In genomic region chr3:156029208-156029607, GRCh38 we compare ENCODE assay signal across 3 cellular contexts.
TF ChIP-seq lines count a peak whose summit lies in the region.

No MANE protein-coding gene starts in this region.

TF ChIP-seq in HepG2, 621 proteins besides CTCF, POLR2A, EP300 and RAD21:
- TF ChIP-seq ATF7 (IDR thresholded peaks at IDR 0.05) (peak; percentile 57), ATF7 (CRISPR knock-in tag; IDR thresholded peaks at IDR 0.05) (no peak), MAFK (conservative IDR thresholded peaks at IDR 0.05 in 1 of 2, IDR thresholded peaks at IDR 0.05 in 1 of 2; ENCODE audit: low read length in 2 of 2) (peak in 1 of 2 experiments; percentile 55; a peak in 2 of 4 replicates), MTF2 (CRISPR knock-in tag; IDR thresholded peaks at IDR 0.05; ENCODE audit: borderline replicate concordance) (no peak), ZNF572 (CRISPR knock-in tag; IDR thresholded peaks at IDR 0.05) (no peak), ZZZ3 (CRISPR knock-in tag; IDR thresholded peaks at IDR 0.05; ENCODE audit: borderline replicate concordance) (no peak), ZNF652 (CRISPR knock-in tag; IDR thresholded peaks at IDR 0.05; ENCODE audit: borderline replicate concordance, low read depth) (no peak), ZNF3 (CRISPR knock-in tag; IDR thresholded peaks at IDR 0.05) (no peak), ZNF576 (CRISPR knock-in tag; IDR thresholded peaks at IDR 0.05) (no peak), SOX6 (IDR thresholded peaks at IDR 0.05) (no peak), SOX6 (CRISPR knock-in tag; IDR thresholded peaks at IDR 0.05) (no peak), HIVEP1 (CRISPR knock-in tag; IDR thresholded peaks at IDR 0.05) (no peak), PHB2 (IDR thresholded peaks at IDR 0.05; ENCODE audit: partially characterized antibody) (no peak), MAFF (IDR thresholded peaks at IDR 0.05; ENCODE audit: low read depth, low read length) (peak; percentile 41; the same call in 1 of the 2 replicates), ZNF296 (CRISPR knock-in tag; conservative IDR thresholded peaks at IDR 0.05) (no peak), E2F1 (CRISPR knock-in tag; IDR thresholded peaks at IDR 0.05) (no peak), CREB1 (IDR thresholded peaks at IDR 0.05) (peak; percentile 88), CREB1 (CRISPR knock-in tag; IDR thresholded peaks at IDR 0.05) (no peak), FOSL1 (CRISPR knock-in tag; IDR thresholded peaks at IDR 0.05; ENCODE audit: borderline replicate concordance) (no peak), SAP130 (CRISPR knock-in tag; IDR thresholded peaks at IDR 0.05; ENCODE audit: low read depth) (no peak), RBFOX2 (IDR thresholded peaks at IDR 0.05; ENCODE audit: low read depth, low read length) (no peak)
TF ChIP-seq in HepG2: peak in this region for 4.

TF ChIP-seq in A549, 52 proteins besides CTCF, POLR2A, EP300 and RAD21:
- no peak for TF ChIP-seq CHD4 (IDR thresholded peaks at IDR 0.05; ENCODE audit: borderline replicate concordance)
- TF ChIP-seq MAFK (IDR thresholded peaks at IDR 0.05; ENCODE audit: partially characterized antibody) = peak; percentile 8
TF ChIP-seq in A549: peak in this region for 1.

TF ChIP-seq in K562, 482 proteins besides CTCF, POLR2A, EP300 and RAD21:
- TF ChIP-seq TCF7L2 (IDR thresholded peaks at IDR 0.05; ENCODE audit: low read depth, low read length) (no peak), MAFG (tag; conservative IDR thresholded peaks at IDR 0.05) (peak; percentile 49; the same call in 1 of the 2 replicates), C11orf30 (IDR thresholded peaks at IDR 0.05; ENCODE audit: low read depth) (peak; percentile 56; the same call in 1 of the 2 replicates), MAFK (IDR thresholded peaks at IDR 0.05; ENCODE audit: low read length) (0 out of 2 replicates have a peak, but pooled peaks have one; percentile 8), ZNF316 (IDR thresholded peaks at IDR 0.05) (peak; percentile 53), OTX1 (CRISPR knock-in tag; IDR thresholded peaks at IDR 0.05) (no peak), STAT5A (IDR thresholded peaks at IDR 0.05; ENCODE audit: borderline replicate concordance, low read length) (no peak), ZNF696 (CRISPR knock-in tag; conservative IDR thresholded peaks at IDR 0.05) (no peak), ZNF232 (CRISPR knock-in tag; IDR thresholded peaks at IDR 0.05) (no peak), TAF7 (tag; IDR thresholded peaks at IDR 0.05) (no peak), ZNF41 (CRISPR knock-in tag; conservative IDR thresholded peaks at IDR 0.05) (no peak), SMARCB1 (IDR thresholded peaks at IDR 0.05; ENCODE audit: insufficient read length, low read depth) (no peak), ATF3 (IDR thresholded peaks at IDR 0.05) (0 out of 2 replicates have a peak, but pooled peaks have one; percentile 51), ATF3 (CRISPR knock-in tag; conservative IDR thresholded peaks at IDR 0.05) (no peak), NRF1 (conservative IDR thresholded peaks at IDR 0.05 in 1 of 2, IDR thresholded peaks at IDR 0.05 in 1 of 2) (no peak), ATF7 (IDR thresholded peaks at IDR 0.05) (peak; percentile 50; the same call in 1 of the 2 replicates), ZNF354B (CRISPR knock-in tag; IDR thresholded peaks at IDR 0.05) (no peak), USF2 (CRISPR knock-in tag; IDR thresholded peaks at IDR 0.05) (no peak), ATF1 (CRISPR knock-in tag; IDR thresholded peaks at IDR 0.05) (no peak), ATF1 (tag; IDR thresholded peaks at IDR 0.05) (peak; percentile 33; the same call in 1 of the 2 replicates), ZC3H4 (CRISPR knock-in tag; IDR thresholded peaks at IDR 0.05; ENCODE audit: borderline replicate concordance) (no peak)
- TF ChIP-seq, protein P1, sequence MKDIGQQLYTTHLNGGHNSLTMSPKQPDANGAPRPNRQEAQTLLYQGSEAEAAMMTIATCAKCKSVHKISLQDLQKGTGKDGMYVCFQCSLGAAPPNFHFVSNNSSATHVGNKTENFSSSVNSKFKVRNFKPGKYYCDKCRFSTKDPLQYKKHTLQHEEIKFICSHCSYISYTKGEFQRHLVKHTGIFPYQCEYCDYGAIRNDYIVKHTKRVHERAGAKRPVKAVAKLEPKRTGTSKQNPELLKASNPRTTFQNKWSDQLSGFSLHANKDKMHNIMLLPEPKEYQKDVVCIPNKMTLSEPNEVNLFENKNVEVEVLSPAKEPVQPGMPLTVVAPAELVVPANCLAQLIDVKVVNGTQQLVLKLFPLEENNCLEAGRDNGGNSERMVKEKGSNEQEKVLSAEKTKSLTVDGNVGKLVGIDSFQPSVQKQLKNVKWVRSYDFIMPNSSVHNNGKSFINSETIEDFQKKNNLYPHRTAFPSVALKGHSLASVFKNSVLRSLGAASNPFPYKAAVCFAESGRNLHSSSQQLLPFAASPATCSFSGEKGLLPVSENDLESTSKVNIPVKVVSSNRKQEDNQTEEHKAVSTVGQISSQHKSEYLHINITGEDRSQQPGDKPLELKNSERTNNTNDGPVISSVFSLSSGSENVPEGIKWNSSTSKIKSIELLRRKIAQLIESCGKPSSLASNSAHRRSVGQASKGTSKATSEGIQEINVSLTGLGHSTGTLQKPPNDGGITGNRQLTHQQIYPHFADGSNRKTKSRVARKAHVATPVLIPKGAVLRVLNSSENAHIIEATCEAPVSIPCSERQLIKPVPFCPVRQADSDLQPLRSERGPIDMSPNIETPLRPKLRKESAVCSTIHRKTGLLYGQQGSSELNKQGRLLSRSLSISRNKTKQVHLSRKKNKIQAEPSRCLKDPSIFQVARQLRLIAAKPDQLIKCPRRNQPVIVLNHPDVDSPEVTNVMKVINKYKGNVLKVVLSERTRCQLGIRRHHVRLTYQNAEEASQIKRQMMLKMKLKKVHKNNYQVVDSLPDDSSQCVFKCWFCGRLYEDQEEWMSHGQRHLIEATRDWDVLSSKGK (CRISPR knock-in tag; IDR thresholded peaks at IDR 0.05) = no peak
